1 cellular context compared by ENCODE assay signal in the genomic region with DNA sequence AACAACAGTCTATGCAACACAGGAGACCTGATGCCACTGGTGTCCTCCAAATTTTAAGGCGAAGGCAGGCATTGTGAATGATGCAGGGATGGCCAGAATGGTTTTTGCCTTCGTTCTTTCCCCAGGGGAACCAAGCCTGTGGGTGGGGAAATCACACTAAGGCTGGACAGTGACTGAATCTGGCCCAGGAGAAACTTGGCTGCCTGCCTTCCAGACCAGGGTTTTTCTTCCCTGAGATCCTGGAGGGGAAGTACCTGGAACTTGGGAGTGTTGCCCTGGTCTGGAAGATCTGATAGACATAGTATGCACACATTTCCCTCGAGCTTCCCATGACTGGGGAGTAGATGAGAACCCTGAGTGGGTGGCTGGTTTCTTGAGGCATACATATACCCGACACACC.
TF ChIP-seq lines count a peak whose summit lies in the region.

No MANE protein-coding gene starts in this region.

TF ChIP-seq in liver, 16 proteins besides CTCF, POLR2A, EP300 and RAD21 (continued from another document):
- TF ChIP-seq, protein P1, sequence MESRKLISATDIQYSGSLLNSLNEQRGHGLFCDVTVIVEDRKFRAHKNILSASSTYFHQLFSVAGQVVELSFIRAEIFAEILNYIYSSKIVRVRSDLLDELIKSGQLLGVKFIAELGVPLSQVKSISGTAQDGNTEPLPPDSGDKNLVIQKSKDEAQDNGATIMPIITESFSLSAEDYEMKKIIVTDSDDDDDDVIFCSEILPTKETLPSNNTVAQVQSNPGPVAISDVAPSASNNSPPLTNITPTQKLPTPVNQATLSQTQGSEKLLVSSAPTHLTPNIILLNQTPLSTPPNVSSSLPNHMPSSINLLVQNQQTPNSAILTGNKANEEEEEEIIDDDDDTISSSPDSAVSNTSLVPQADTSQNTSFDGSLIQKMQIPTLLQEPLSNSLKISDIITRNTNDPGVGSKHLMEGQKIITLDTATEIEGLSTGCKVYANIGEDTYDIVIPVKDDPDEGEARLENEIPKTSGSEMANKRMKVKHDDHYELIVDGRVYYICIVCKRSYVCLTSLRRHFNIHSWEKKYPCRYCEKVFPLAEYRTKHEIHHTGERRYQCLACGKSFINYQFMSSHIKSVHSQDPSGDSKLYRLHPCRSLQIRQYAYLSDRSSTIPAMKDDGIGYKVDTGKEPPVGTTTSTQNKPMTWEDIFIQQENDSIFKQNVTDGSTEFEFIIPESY (IDR thresholded peaks at IDR 0.05) = no peak
- TF ChIP-seq REST (IDR thresholded peaks at IDR 0.05) (no peak), YY1 (IDR thresholded peaks at IDR 0.05) (no peak), HNF4G (IDR thresholded peaks at IDR 0.05) (no peak)
- TF ChIP-seq, protein P2, sequence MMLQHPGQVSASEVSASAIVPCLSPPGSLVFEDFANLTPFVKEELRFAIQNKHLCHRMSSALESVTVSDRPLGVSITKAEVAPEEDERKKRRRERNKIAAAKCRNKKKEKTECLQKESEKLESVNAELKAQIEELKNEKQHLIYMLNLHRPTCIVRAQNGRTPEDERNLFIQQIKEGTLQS (IDR thresholded peaks at IDR 0.05) = no peak
